ENCODE assay signal across 9 cellular contexts in genomic region chr5:169637856-169638190, GRCh38. TPM values are rescaled to one million over a fixed set of nuclear protein-coding genes. Genes with fewer than 3 reads are reported as not detected.
A peak's percentile ranks its signal among the peaks of the same experiment; 100 is the strongest.
DNase-seq lines count a peak whose midpoint lies in the region; ATAC-seq, FAIRE-seq and TF ChIP-seq lines count a peak whose summit lies in the region.
"Had no signal": no experiment of that assay in that cellular context is flagged by ENCODE, and none has a peak within 500 bp of the region (broad histone marks: within the 10 kb centered on the region; RNA-seq: fewer than 3 reads in every experiment).

No MANE protein-coding gene starts in this region.

- in situ Hi-C loops in HepG2 (cut with HindIII; ENCODE audit: extremely low pct_ligation_motif_present, low pct_unique_long_range_greater_than_20kb) = no loop called here

- POLR2A ChIA-PET in HepG2 (lab: Yijun Ruan, JAX) = no interaction called here
- POLR2A ChIA-PET in activated CD4-positive, alpha-beta memory T cell treated with anti-CD3 and anti-CD28 coated beads for 36 hours (lab: Charles Lee) = interaction anchor here (0.6 to 3.7 kb wide), 11 partner anchors 9 to 216 kb away, joined by 3 to 21 read pairs (median 5); partner anchors contain the start of gene SPDL1

- no TSS peak for BruUV-seq in HepG2 (replicated peaks; lab: Mats Ljungman, UMichigan)

- peak overlapping the region; percentile 85 for H3K4me3 Mint-ChIP-seq in activated CD4-positive, alpha-beta memory T cell treated with anti-CD3 and anti-CD28 coated beads for 36 hours

- TF ChIP-seq EP300 in HepG2 (IDR thresholded peaks at IDR 0.05; ENCODE audit: low read depth in 2 of 2, low read length in 2 of 2) (no peak), HepG2 (CRISPR knock-in tag; IDR thresholded peaks at IDR 0.05; ENCODE audit: borderline replicate concordance) (no peak)

- H3K36me3 Mint-ChIP-seq in activated CD4-positive, alpha-beta memory T cell treated with anti-CD3 and anti-CD28 coated beads for 36 hours = peaks cover 32% of the 10 kb centered on the region

- H3K4me1 Mint-ChIP-seq in activated CD4-positive, alpha-beta memory T cell treated with anti-CD3 and anti-CD28 coated beads for 36 hours (ENCODE audit: low read depth) = peaks cover 53% of the 10 kb centered on the region

- FAIRE-seq in HepG2 (lab: Jason Lieb, UNC) = no peak

- TF ChIP-seq POLR2A in HepG2 (IDR thresholded peaks at IDR 0.05; ENCODE audit: insufficient read depth in 1 of 2, low read depth in 2 of 2, low read length in 2 of 2) = no peak

- 44% methylated on average over 6 of the region's 6 CpGs for WGBS in liver
- 14% methylated on average over 5 of the region's 6 CpGs for WGBS in HepG2 (ENCODE audit: low lambda C conversion rate)

- H4K20me1 ChIP-seq in HepG2 (ENCODE audit: insufficient read depth, low read length) = no peaks in the 10 kb centered on the region

- intact Hi-C loops in HepG2 (cut with micrococcal nuclease; ENCODE audit: unreplicated experiment) (no loop called here), left cardiac atrium (cut with DNase I) (no loop called here)
- intact Hi-C loops in activated CD4-positive, alpha-beta memory T cell treated with anti-CD3 and anti-CD28 coated beads for 36 hours (cut with micrococcal nuclease) = loop anchor here (1.0 to 5.0 kb wide), 4 partner anchors 11 to 1061 kb away; partner anchors contain the start of genes PANK3 and SPDL1

- no peak overlapping the region for H3K4me2 ChIP-seq in HepG2 (ENCODE audit: low read depth, low read length)

- no peaks in the 10 kb centered on the region for H3K79me2 ChIP-seq in HepG2 (ENCODE audit: insufficient read depth, low read length)

- TF ChIP-seq RAD21 in liver (IDR thresholded peaks at IDR 0.05) (no peak), HepG2 (CRISPR knock-in tag; IDR thresholded peaks at IDR 0.05) (no peak)

- peak overlapping the region; percentile 90 for H3K27ac Mint-ChIP-seq in activated CD4-positive, alpha-beta memory T cell treated with anti-CD3 and anti-CD28 coated beads for 36 hours

- DNase-seq in HepG2 (ENCODE audit: low spot score) (no peak), left cardiac atrium (peak; percentile 28), NCI-H1105 (lab: John Stamatoyannopoulos, UW) (no peak), hepatic stellate cell (ENCODE audit: low spot score) (no peak)
- DNase-seq in activated CD4-positive, alpha-beta memory T cell treated with anti-CD3 and anti-CD28 coated beads for 36 hours = peak; percentile 89
- DNase-seq in stimulated activated CD8-positive, alpha-beta memory T cell treated with anti-CD3 and anti-CD28 coated beads, Interleukin-15, amount 100 ng/mL, for 48 hours (ENCODE audit: low read depth in 2 of 2) = peak; percentile 63 to 69

- no peak overlapping the region for H2AFZ ChIP-seq in HepG2 (ENCODE audit: low read length)

- H3K27me3 ChIP-seq in liver (ENCODE audit: control insufficient read depth in 4 of 4, insufficient read depth in 4 of 4, low read length in 3 of 4) (peaks cover 0 to 3% (median 0%) of the 10 kb centered on the region in 4 donors), HepG2 (ENCODE audit: control insufficient read depth in 1 of 2, insufficient read depth in 2 of 2, low read length in 2 of 2) (no peaks in the 10 kb centered on the region; a peak in 2 of 5 replicates)

- no peak for ATAC-seq in HepG2
- ATAC-seq in HG03558 (IDR thresholded peaks at IDR 0.05; ENCODE audit: extremely low read depth, unreplicated experiment) = peak; percentile 41
- peak; percentile 37 to 60 for ATAC-seq in left cardiac atrium

- H3K4me3 ChIP-seq in liver (ENCODE audit: low read depth in 1 of 3, low read length in 3 of 3) = peak overlapping the region in 2 of 3 donors; percentile 29 to 47
- no peak overlapping the region for H3K4me3 ChIP-seq in HepG2 (replicated peaks in 1 of 3; ENCODE audit: insufficient read depth in 1 of 3, low read depth in 2 of 3, low read length in 3 of 3)

- H3K4me1 ChIP-seq in liver (ENCODE audit: control insufficient read depth in 4 of 4, insufficient read depth in 4 of 4, low read length in 3 of 4) = peaks cover 0 to 3% (median 0%) of the 10 kb centered on the region in 4 donors
- H3K4me1 ChIP-seq in HepG2 (ENCODE audit: insufficient read depth, low read length) = no peaks in the 10 kb centered on the region

- TF ChIP-seq CTCF in liver (IDR thresholded peaks at IDR 0.05; ENCODE audit: low read depth, low read length, missing input control) = no peak
- TF ChIP-seq CTCF in HepG2 (CRISPR knock-in tag; IDR thresholded peaks at IDR 0.05) = no peak

- H3K27ac ChIP-seq in liver (ENCODE audit: low read depth in 1 of 2, low read length in 2 of 2) (peak overlapping the region in 1 of 2 donors; percentile 62), HepG2 (ENCODE audit: extremely low read length, insufficient read depth, low read length) (no peak overlapping the region)
- H3K27ac ChIP-seq: cardiac muscle cell had no signal

- no peaks in the 10 kb centered on the region for H3K27me3 Mint-ChIP-seq in activated CD4-positive, alpha-beta memory T cell treated with anti-CD3 and anti-CD28 coated beads for 36 hours

- no peaks in the 10 kb centered on the region for H3K36me3 ChIP-seq in liver (ENCODE audit: control insufficient read depth in 4 of 4, insufficient read depth in 3 of 4, low read depth in 1 of 4, low read length in 3 of 4)
- H3K36me3 ChIP-seq in HepG2 (replicated peaks in 1 of 2; ENCODE audit: control insufficient read depth in 1 of 2, insufficient read depth in 2 of 2, low read length in 2 of 2) = no peaks in the 10 kb centered on the region
- H3K36me3 ChIP-seq: cardiac muscle cell had no signal

- peaks cover 17% of the 10 kb centered on the region for H3K9me3 Mint-ChIP-seq in activated CD4-positive, alpha-beta memory T cell treated with anti-CD3 and anti-CD28 coated beads for 36 hours

- H3K9ac ChIP-seq in liver (ENCODE audit: low read depth in 1 of 2, low read length in 2 of 2) = no peak overlapping the region
- H3K9ac ChIP-seq in HepG2 (ENCODE audit: insufficient read depth, low read depth, low read length) = no peak overlapping the region

- CTCF ChIA-PET in HepG2 (lab: Yijun Ruan, JAX; ENCODE audit: low intra/inter-chr PET ratio, low total read pairs) = no interaction called here
- CTCF ChIA-PET in activated CD4-positive, alpha-beta memory T cell treated with anti-CD3 and anti-CD28 coated beads for 36 hours (lab: Charles Lee) = interaction anchor here (1.4 to 2.0 kb wide), 2 partner anchors 55 to 57 kb away, joined by 6 to 7 read pairs; partner anchors contain the start of gene SPDL1

- H3K9me3 ChIP-seq in liver (ENCODE audit: control insufficient read depth in 4 of 4, low read length in 3 of 4) (peaks cover 0 to 8% (median 2%) of the 10 kb centered on the region in 4 donors), HepG2 (ENCODE audit: low read length) (no peaks in the 10 kb centered on the region)

RNA-seq across cellular contexts. Expression of gene DOCK2, which starts 0.7 kb away (rescaled TPM):
- total RNA-seq in liver (10 to 100 TPM; 13.7 to 26.6 TPM), HepG2 (2016; rRNA removed; fragmentation: Illumina TruSeq; extraction: Trizol) (not detected in 2 replicates), left cardiac atrium (10 to 100 TPM; 12.1 to 17.2 TPM)
- polyA plus RNA-seq in liver (1 to 10 TPM; 2.3 to 2.7 TPM), HepG2 (2011; rRNA removed) (not detected in 2 replicates)
- not detected in 2 replicates for total RNA-seq in HepG2 (2016; cell fraction: cytosol; rRNA removed; fragmentation: Illumina TruSeq; extraction: Trizol; ENCODE audit: low read depth)
- total RNA-seq in HepG2 (2016; cell fraction: insoluble cytoplasmic fraction; rRNA removed; fragmentation: Illumina TruSeq; extraction: Trizol) = not detected in 2 replicates
- total RNA-seq in HepG2 (2016; cell fraction: membrane; rRNA removed; fragmentation: Illumina TruSeq; extraction: Trizol) = not detected in 2 replicates
- not detected in 2 replicates for total RNA-seq in HepG2 (2016; cell fraction: nucleus; rRNA removed; fragmentation: Illumina TruSeq; extraction: Trizol)
- polyA plus RNA-seq in HepG2 (2011; cell fraction: cytosol; rRNA removed) = 0.01 and 0.03 TPM in 2 replicates
- polyA plus RNA-seq in HepG2 (2011; cell fraction: nucleus; rRNA removed) = 0.03 TPM in 1 of 2 replicates, not detected in the other
- polyA plus RNA-seq in HepG2 (2012) = not detected in 2 replicates
- polyA plus RNA-seq in HepG2 (2016; cell fraction: cytosol; fragmentation: Illumina TruSeq; extraction: Trizol; ENCODE audit: low read depth) = not detected in 2 replicates
- polyA plus RNA-seq in HepG2 (2016; cell fraction: insoluble cytoplasmic fraction; fragmentation: Illumina TruSeq; extraction: Trizol; ENCODE audit: low read depth) = not detected in 2 replicates
- polyA plus RNA-seq in HepG2 (2016; cell fraction: membrane; fragmentation: Illumina TruSeq; extraction: Trizol; ENCODE audit: low read depth) = not detected in 2 replicates
- polyA plus RNA-seq in HepG2 (2016; cell fraction: nucleus; fragmentation: Illumina TruSeq; extraction: Trizol; ENCODE audit: insufficient read depth, low read depth) = not detected in 2 replicates
- 0.62 and 0.89 TPM in 2 replicates for polyA minus RNA-seq in HepG2 (2011; rRNA and poly(A)+ RNA removed; ENCODE audit: low replicate concordance)
- polyA minus RNA-seq in HepG2 (2011; cell fraction: cytosol; rRNA and poly(A)+ RNA removed) = not detected in 2 replicates
- polyA minus RNA-seq in HepG2 (2011; cell fraction: nucleus; rRNA and poly(A)+ RNA removed) = not detected in 2 replicates
- total RNA-seq in activated CD4-positive, alpha-beta memory T cell treated with anti-CD3 and anti-CD28 coated beads for 36 hours = 100 to 1,000 TPM; 191 to 205 TPM

RNA-seq across cellular contexts. Expression of gene SPDL1, which starts 54.2 kb away (rescaled TPM):
- total RNA-seq in liver (10 to 100 TPM in 1 of 2 donors, 1 to 10 TPM in 1; 4.1 to 11.5 TPM), HepG2 (2016; rRNA removed; fragmentation: Illumina TruSeq; extraction: Trizol) (36.6 and 61.4 TPM in 2 replicates), left cardiac atrium (1 to 10 TPM; 4.4 to 4.9 TPM)
- polyA plus RNA-seq in liver (1 to 10 TPM in 1 of 2 donors, under 1 TPM in 1; 0.89 to 1.9 TPM), HepG2 (2011; rRNA removed) (5.2 and 10.9 TPM in 2 replicates)
- 6.4 and 7.2 TPM in 2 replicates for total RNA-seq in HepG2 (2016; cell fraction: cytosol; rRNA removed; fragmentation: Illumina TruSeq; extraction: Trizol; ENCODE audit: low read depth)
- total RNA-seq in HepG2 (2016; cell fraction: insoluble cytoplasmic fraction; rRNA removed; fragmentation: Illumina TruSeq; extraction: Trizol) = 38.1 and 53.5 TPM in 2 replicates
- total RNA-seq in HepG2 (2016; cell fraction: membrane; rRNA removed; fragmentation: Illumina TruSeq; extraction: Trizol) = 20.7 and 24.8 TPM in 2 replicates
- total RNA-seq in HepG2 (2016; cell fraction: nucleus; rRNA removed; fragmentation: Illumina TruSeq; extraction: Trizol) = 27.4 and 29.1 TPM in 2 replicates
- 3.3 and 5.9 TPM in 2 replicates for polyA plus RNA-seq in HepG2 (2011; cell fraction: cytosol; rRNA removed)
- 7.4 and 9.6 TPM in 2 replicates for polyA plus RNA-seq in HepG2 (2011; cell fraction: nucleus; rRNA removed)
- 7.9 and 14.0 TPM in 2 replicates for polyA plus RNA-seq in HepG2 (2012)
- polyA plus RNA-seq in HepG2 (2016; cell fraction: cytosol; fragmentation: Illumina TruSeq; extraction: Trizol; ENCODE audit: low read depth) = 2.5 and 3.2 TPM in 2 replicates
- polyA plus RNA-seq in HepG2 (2016; cell fraction: insoluble cytoplasmic fraction; fragmentation: Illumina TruSeq; extraction: Trizol; ENCODE audit: low read depth) = 49.1 and 50.5 TPM in 2 replicates
- polyA plus RNA-seq in HepG2 (2016; cell fraction: membrane; fragmentation: Illumina TruSeq; extraction: Trizol; ENCODE audit: low read depth) = 6.6 and 7.7 TPM in 2 replicates
- polyA plus RNA-seq in HepG2 (2016; cell fraction: nucleus; fragmentation: Illumina TruSeq; extraction: Trizol; ENCODE audit: insufficient read depth, low read depth) = 41.2 TPM in 2 replicates
- polyA minus RNA-seq in HepG2 (2011; rRNA and poly(A)+ RNA removed; ENCODE audit: low replicate concordance) = 3.0 and 12.2 TPM in 2 replicates
- 4.0 and 8.9 TPM in 2 replicates for polyA minus RNA-seq in HepG2 (2011; cell fraction: cytosol; rRNA and poly(A)+ RNA removed)
- polyA minus RNA-seq in HepG2 (2011; cell fraction: nucleus; rRNA and poly(A)+ RNA removed) = 15.2 and 19.2 TPM in 2 replicates
- total RNA-seq in activated CD4-positive, alpha-beta memory T cell treated with anti-CD3 and anti-CD28 coated beads for 36 hours = 10 to 100 TPM; 32.7 to 34.9 TPM

Comparison
In these comparisons a context has a peak if more than half of its experiments do, and no peak if none do; other contexts are left out.
1. H3K4me3 ChIP-seq: peak in liver (2 of 3); none in HepG2 (0 of 3).
2. RNA of gene DOCK2, which starts 0.7 kb away (total RNA-seq): 191 to 205 TPM in activated CD4-positive, alpha-beta memory T cell treated with anti-CD3 and anti-CD28 coated beads for 36 hours, 13.7 to 26.6 TPM in liver and 12.1 to 17.2 TPM in left cardiac atrium; not detected in HepG2; every median in the first group is over 10 times any median in the second.
3. DNase-seq: peak in activated CD4-positive, alpha-beta memory T cell treated with anti-CD3 and anti-CD28 coated beads for 36 hours (single experiment), left cardiac atrium (single experiment) and stimulated activated CD8-positive, alpha-beta memory T cell treated with anti-CD3 and anti-CD28 coated beads, Interleukin-15, amount 100 ng/mL, for 48 hours (2 of 2); none in HepG2 (single experiment), NCI-H1105 (single experiment) and hepatic stellate cell (single experiment).